In the genomic region with DNA sequence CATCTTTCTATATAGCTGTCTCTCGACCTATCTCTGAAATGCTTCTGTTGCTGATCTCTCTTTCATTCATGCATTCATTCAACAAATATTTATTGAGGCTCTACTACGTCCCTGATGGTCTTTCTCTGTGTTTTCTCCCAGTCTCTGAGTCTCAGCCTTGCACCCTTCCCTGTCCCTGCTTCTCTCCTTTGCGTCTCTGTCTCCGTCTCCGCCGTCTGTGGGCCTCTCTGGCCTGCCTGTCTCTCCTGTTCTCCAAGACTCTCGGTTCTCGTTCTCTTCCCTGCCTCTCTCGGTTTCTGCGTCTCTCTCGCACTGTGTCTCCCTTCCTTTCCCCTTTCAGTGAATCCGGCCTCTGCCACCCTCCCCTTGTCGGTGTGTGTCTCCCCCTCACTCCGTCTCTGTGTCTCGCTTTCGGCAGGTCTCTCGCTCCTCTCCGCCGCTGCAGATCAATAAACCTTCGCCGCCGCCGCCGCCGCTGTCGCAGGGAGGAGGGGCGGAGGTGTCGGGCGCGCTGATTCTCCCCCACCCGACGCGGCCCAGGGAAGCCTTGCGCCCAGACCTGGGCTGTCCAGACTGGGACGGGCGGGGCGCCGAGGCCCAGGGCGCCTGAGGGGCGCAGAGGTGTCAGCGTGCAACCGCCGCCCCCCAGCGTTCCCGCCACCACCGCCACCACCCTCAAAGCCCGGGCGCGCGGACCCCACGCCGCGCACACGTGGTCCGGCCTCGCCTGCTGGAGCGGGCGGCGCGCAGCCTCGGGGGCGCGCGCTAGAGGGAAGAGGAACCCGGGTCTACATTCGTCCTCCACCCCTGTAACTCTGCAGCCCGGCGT, we compare ENCODE assay signal across 8 cellular contexts. TPM values are rescaled to one million over a fixed set of nuclear protein-coding genes. Genes with fewer than 3 reads are reported as not detected.
DNase-seq lines count a peak whose midpoint lies in the region; ATAC-seq, FAIRE-seq and TF ChIP-seq lines count a peak whose summit lies in the region.

No MANE protein-coding gene starts in this region.

- peaks cover 24% of the 10 kb centered on the region for H3K27me3 ChIP-seq in vagina

- H3K36me3 ChIP-seq in kidney (ENCODE audit: control insufficient read depth in 1 of 2, insufficient read depth in 2 of 2, low read length in 2 of 2) (no peaks in the 10 kb centered on the region), vagina (no peaks in the 10 kb centered on the region)

- no peak for FAIRE-seq in kidney (lab: Jason Lieb, UNC)

- H3K9me3 ChIP-seq in kidney (ENCODE audit: control insufficient read depth in 1 of 2, low read length in 2 of 2) (no peaks in the 10 kb centered on the region), vagina (no peaks in the 10 kb centered on the region)

- no peak overlapping the region for H3K4me3 ChIP-seq in kidney (ENCODE audit: low read length in 2 of 2)
- H3K4me3 ChIP-seq in vagina, result peak overlapping the region; percentile 38 to 43

- intact Hi-C loops in left ventricle myocardium superior (cut with micrococcal nuclease) (no loop called here), Right ventricle myocardium inferior (cut with DNase I) (loop anchor here (10.0 kb wide), 1 partner anchor 597 kb away; no protein-coding TSS in a partner anchor), kidney (cut with DNase I) (no loop called here), vagina (cut with DNase I) (no loop called here)

- TF ChIP-seq CTCF in kidney (IDR thresholded peaks at IDR 0.05; ENCODE audit: borderline replicate concordance, extremely low read depth, insufficient read depth), result no peak
- no peak for TF ChIP-seq CTCF in vagina (IDR thresholded peaks at IDR 0.05)

- H3K4me1 ChIP-seq in kidney (ENCODE audit: control insufficient read depth in 1 of 2, insufficient read depth in 1 of 2, low read depth in 1 of 2, low read length in 2 of 2) (peaks cover 18 to 35% of the 10 kb centered on the region in 2 donors), vagina (peaks cover 70% of the 10 kb centered on the region)

- DNase-seq in left ventricle myocardium superior, result peak; percentile 30
- DNase-seq in Right ventricle myocardium inferior (ENCODE audit: missing footprints), result no peak
- peak; percentile 69 for DNase-seq in activated CD8-positive, alpha-beta memory T cell treated with anti-CD3 and anti-CD28 coated beads, Interleukin-2, amount 50 U/mL, for 48 hours
- peak; percentile 73 for DNase-seq in kidney
- DNase-seq in vagina (ENCODE audit: extremely low spot score in 2 of 2), result no peak
- DNase-seq in SHP77 (lab: John Stamatoyannopoulos, UW), result no peak
- no peak for DNase-seq in hippocampal formation (lab: John Stamatoyannopoulos, UW)
- DNase-seq in GOT3 (lab: John Stamatoyannopoulos, UW), result no peak

- TF ChIP-seq POLR2A in vagina (IDR thresholded peaks at IDR 0.05), result no peak

- H3K9ac ChIP-seq in kidney (ENCODE audit: low read length in 2 of 2), result peak overlapping the region in 1 of 2 donors; percentile 26

- no peak overlapping the region for H3K27ac ChIP-seq in kidney (ENCODE audit: low read depth in 2 of 2, low read length in 2 of 2)
- peak overlapping the region; percentile 51 for H3K27ac ChIP-seq in vagina

- ATAC-seq in left ventricle myocardium superior (no peak), Right ventricle myocardium inferior (no peak)

RNA-seq across cellular contexts. Expression of a gene that starts 3.0 kb away (rescaled TPM):
- total RNA-seq in left ventricle myocardium superior (1.1 TPM), Right ventricle myocardium inferior (1.1 TPM), kidney (1.7 TPM), vagina (22.3 TPM)
- 1.2 TPM for polyA plus RNA-seq in kidney (ENCODE audit: insufficient read depth, low read depth, low replicate concordance)

RNA-seq across cellular contexts. Expression of a gene that starts 18.1 kb away (rescaled TPM):
- total RNA-seq in left ventricle myocardium superior (2.3 TPM), Right ventricle myocardium inferior (2.1 TPM), kidney (7.6 TPM), vagina (13.8 TPM)
- polyA plus RNA-seq in kidney (ENCODE audit: insufficient read depth, low read depth, low replicate concordance), result 11.8 TPM

RNA-seq across cellular contexts. Expression of a gene that starts 30.6 kb away (rescaled TPM):
- total RNA-seq in left ventricle myocardium superior (84.2 TPM), Right ventricle myocardium inferior (101 TPM), kidney (152 TPM), vagina (193 TPM)
- 68.4 TPM for polyA plus RNA-seq in kidney (ENCODE audit: insufficient read depth, low read depth, low replicate concordance)

RNA-seq across cellular contexts. Expression of a gene that starts 46.0 kb away (rescaled TPM):
- total RNA-seq in left ventricle myocardium superior (51.0 TPM), Right ventricle myocardium inferior (43.9 TPM), kidney (133 TPM), vagina (57.9 TPM)
- 61.1 TPM for polyA plus RNA-seq in kidney (ENCODE audit: insufficient read depth, low read depth, low replicate concordance)

RNA-seq across cellular contexts. Expression of a gene that starts 48.1 kb away (rescaled TPM):
- total RNA-seq in left ventricle myocardium superior (not detected), Right ventricle myocardium inferior (not detected), kidney (not detected), vagina (not detected)
- polyA plus RNA-seq in kidney (ENCODE audit: insufficient read depth, low read depth, low replicate concordance), result not detected

Comparison
In these comparisons a context has a peak if more than half of its experiments do, and no peak if none do; other contexts are left out.
1. DNase-seq: peak in left ventricle myocardium superior (single experiment), activated CD8-positive, alpha-beta memory T cell treated with anti-CD3 and anti-CD28 coated beads, Interleukin-2, amount 50 U/mL, for 48 hours (single experiment) and kidney (single experiment); none in Right ventricle myocardium inferior (single experiment), vagina (0 of 2), SHP77 (0 of 2), hippocampal formation (0 of 2) and GOT3 (single experiment).
2. H3K4me3 ChIP-seq: peak in vagina (2 of 2); none in kidney (0 of 2).